In the genomic region with DNA sequence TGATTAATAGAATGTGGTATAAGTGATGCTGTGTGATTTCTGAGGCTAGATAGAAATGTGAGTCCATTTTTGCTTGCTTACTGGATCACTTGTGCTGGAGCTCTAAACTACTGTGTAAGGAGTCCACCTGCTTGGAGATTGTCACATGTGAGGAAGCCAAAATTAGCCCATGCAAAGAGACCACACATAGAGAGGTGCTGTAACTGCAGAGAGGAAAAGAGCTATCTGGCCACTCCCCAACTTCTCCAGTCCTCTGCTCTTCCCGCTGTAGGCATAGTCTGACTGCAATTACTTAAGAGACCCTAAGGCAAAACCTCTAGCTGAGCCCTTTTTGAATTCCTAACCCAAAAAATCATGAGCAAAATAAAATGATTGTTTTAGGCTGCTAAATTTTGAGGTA, we compare ENCODE assay signal across 2 cellular contexts.
TF ChIP-seq lines count a peak whose summit lies in the region.

No MANE protein-coding gene starts in this region.

TF ChIP-seq in WTC11, 78 proteins besides CTCF, POLR2A, EP300 and RAD21:
- TF ChIP-seq, protein P1, sequence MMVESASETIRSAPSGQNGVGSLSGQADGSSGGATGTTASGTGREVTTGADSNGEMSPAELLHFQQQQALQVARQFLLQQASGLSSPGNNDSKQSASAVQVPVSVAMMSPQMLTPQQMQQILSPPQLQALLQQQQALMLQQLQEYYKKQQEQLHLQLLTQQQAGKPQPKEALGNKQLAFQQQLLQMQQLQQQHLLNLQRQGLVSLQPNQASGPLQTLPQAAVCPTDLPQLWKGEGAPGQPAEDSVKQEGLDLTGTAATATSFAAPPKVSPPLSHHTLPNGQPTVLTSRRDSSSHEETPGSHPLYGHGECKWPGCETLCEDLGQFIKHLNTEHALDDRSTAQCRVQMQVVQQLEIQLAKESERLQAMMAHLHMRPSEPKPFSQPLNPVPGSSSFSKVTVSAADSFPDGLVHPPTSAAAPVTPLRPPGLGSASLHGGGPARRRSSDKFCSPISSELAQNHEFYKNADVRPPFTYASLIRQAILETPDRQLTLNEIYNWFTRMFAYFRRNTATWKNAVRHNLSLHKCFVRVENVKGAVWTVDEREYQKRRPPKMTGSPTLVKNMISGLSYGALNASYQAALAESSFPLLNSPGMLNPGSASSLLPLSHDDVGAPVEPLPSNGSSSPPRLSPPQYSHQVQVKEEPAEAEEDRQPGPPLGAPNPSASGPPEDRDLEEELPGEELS (CRISPR knock-in tag; IDR thresholded peaks at IDR 0.05), result no peak
- TF ChIP-seq ZNF232 (CRISPR knock-in tag; IDR thresholded peaks at IDR 0.05) (no peak), ESRRA (CRISPR knock-in tag; IDR thresholded peaks at IDR 0.05; ENCODE audit: borderline replicate concordance) (no peak), EMX1 (CRISPR knock-in tag; IDR thresholded peaks at IDR 0.05) (no peak), KAT7 (CRISPR knock-in tag; IDR thresholded peaks at IDR 0.05; ENCODE audit: borderline replicate concordance) (no peak), ZNF219 (CRISPR knock-in tag; IDR thresholded peaks at IDR 0.05; ENCODE audit: borderline replicate concordance) (no peak), ZBTB21 (CRISPR knock-in tag; IDR thresholded peaks at IDR 0.05; ENCODE audit: borderline replicate concordance) (no peak), GTF2I (CRISPR knock-in tag; conservative IDR thresholded peaks at IDR 0.05) (no peak), USF2 (CRISPR knock-in tag; IDR thresholded peaks at IDR 0.05) (no peak), ZNF423 (CRISPR knock-in tag; IDR thresholded peaks at IDR 0.05) (no peak), E2F5 (CRISPR knock-in tag; IDR thresholded peaks at IDR 0.05) (no peak), ZNF416 (CRISPR knock-in tag; IDR thresholded peaks at IDR 0.05) (no peak), TEAD4 (CRISPR knock-in tag; IDR thresholded peaks at IDR 0.05) (no peak)
- TF ChIP-seq, protein P2, sequence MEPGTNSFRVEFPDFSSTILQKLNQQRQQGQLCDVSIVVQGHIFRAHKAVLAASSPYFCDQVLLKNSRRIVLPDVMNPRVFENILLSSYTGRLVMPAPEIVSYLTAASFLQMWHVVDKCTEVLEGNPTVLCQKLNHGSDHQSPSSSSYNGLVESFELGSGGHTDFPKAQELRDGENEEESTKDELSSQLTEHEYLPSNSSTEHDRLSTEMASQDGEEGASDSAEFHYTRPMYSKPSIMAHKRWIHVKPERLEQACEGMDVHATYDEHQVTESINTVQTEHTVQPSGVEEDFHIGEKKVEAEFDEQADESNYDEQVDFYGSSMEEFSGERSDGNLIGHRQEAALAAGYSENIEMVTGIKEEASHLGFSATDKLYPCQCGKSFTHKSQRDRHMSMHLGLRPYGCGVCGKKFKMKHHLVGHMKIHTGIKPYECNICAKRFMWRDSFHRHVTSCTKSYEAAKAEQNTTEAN (CRISPR knock-in tag; IDR thresholded peaks at IDR 0.05), result no peak

TF ChIP-seq in H1, 55 proteins besides CTCF, POLR2A, EP300 and RAD21 (continued from another document):
- TF ChIP-seq SP2 (IDR thresholded peaks at IDR 0.05; ENCODE audit: low read length), result no peak
- TF ChIP-seq SP4 (IDR thresholded peaks at IDR 0.05; ENCODE audit: low read length), result no peak
- no peak for TF ChIP-seq TCF12 (IDR thresholded peaks at IDR 0.05; ENCODE audit: low read depth, low read length)
- TF ChIP-seq RNF2 (IDR thresholded peaks at IDR 0.05; ENCODE audit: borderline replicate concordance, low read depth, low read length, missing control alignments, poor library complexity, severe bottlenecking), result no peak
- TF ChIP-seq YY1 (IDR thresholded peaks at IDR 0.05; ENCODE audit: low read depth, low read length), result no peak
